8 cellular contexts compared by ENCODE assay signal in genomic region chr12:80186727-80187217, GRCh38.
DNase-seq lines count a peak whose midpoint lies in the region; ATAC-seq and TF ChIP-seq lines count a peak whose summit lies in the region.

No MANE protein-coding gene starts in this region.

- H3K9me3 Mint-ChIP-seq in chondrocyte (ENCODE audit: low read depth), result no peaks in the 10 kb centered on the region

- peaks cover 14% of the 10 kb centered on the region for H3K4me1 Mint-ChIP-seq in chondrocyte (ENCODE audit: low read depth)

- ATAC-seq in GM21786 (IDR thresholded peaks at IDR 0.05; ENCODE audit: unreplicated experiment) (peak; percentile 50), left colon (peak; percentile 78)

- DNase-seq in NOMO-1 (lab: John Stamatoyannopoulos, UW; ENCODE audit: unreplicated experiment in 2 of 2) (peak; percentile 2 to 4), NOMO-1 treated with dmso at 0.1 percent for 144 hours (lab: John Stamatoyannopoulos, UW; ENCODE audit: unreplicated experiment) (no peak), LoVo (ENCODE audit: low spot score) (peak; percentile 71), SJCRH30 (peak; percentile 58 to 82), chondrocyte (ENCODE audit: low spot score) (no peak), left colon (peak; percentile 16 to 29)

- peak overlapping the region; percentile 37 to 67 for H3K9ac ChIP-seq in stomach smooth muscle (ENCODE audit: low read length in 2 of 2)

- intact Hi-C loops in left colon (cut with DNase I, micrococcal nuclease), result loop anchor here in 1 of 2 donors (10.0 kb wide), 1 partner anchor 252 kb away; the partner anchor contains the start of gene PPP1R12A

- H3K27me3 ChIP-seq in SJCRH30, result no peaks in the 10 kb centered on the region
- H3K27me3 ChIP-seq in stomach smooth muscle (ENCODE audit: control insufficient read depth in 1 of 2, insufficient read depth in 2 of 2, low read length in 2 of 2), result no peaks in the 10 kb centered on the region

- no peaks in the 10 kb centered on the region for H3K36me3 Mint-ChIP-seq in chondrocyte (ENCODE audit: low read depth)

- H3K27ac ChIP-seq in SJCRH30 (no peak overlapping the region), stomach smooth muscle (ENCODE audit: low read length) (peak overlapping the region; percentile 88)

- H3K36me3 ChIP-seq in SJCRH30, result no peaks in the 10 kb centered on the region
- no peaks in the 10 kb centered on the region for H3K36me3 ChIP-seq in stomach smooth muscle (ENCODE audit: control insufficient read depth in 2 of 2, insufficient read depth in 2 of 2, low read length in 2 of 2)

- H3K9me3 ChIP-seq in SJCRH30 (replicated peaks) (no peaks in the 10 kb centered on the region), stomach smooth muscle (ENCODE audit: control insufficient read depth in 2 of 2, low read length in 2 of 2) (no peaks in the 10 kb centered on the region)

- H3K27me3 Mint-ChIP-seq in chondrocyte (ENCODE audit: low read depth), result no peaks in the 10 kb centered on the region

- TF ChIP-seq CTCF in chondrocyte (IDR thresholded peaks at IDR 0.05), result peak; percentile 97

- H3K4me1 ChIP-seq in SJCRH30, result peaks cover 24% of the 10 kb centered on the region
- H3K4me1 ChIP-seq in stomach smooth muscle (ENCODE audit: control insufficient read depth, insufficient read depth, low read length), result peaks cover 14% of the 10 kb centered on the region

- H3K4me3 ChIP-seq in SJCRH30, result no peak overlapping the region
- peak overlapping the region; percentile 17 to 37 for H3K4me3 ChIP-seq in stomach smooth muscle (ENCODE audit: low read length in 2 of 2)

- H3K4me3 Mint-ChIP-seq in chondrocyte (ENCODE audit: unreplicated experiment), result no peak overlapping the region

- H3K27ac Mint-ChIP-seq in chondrocyte (ENCODE audit: unreplicated experiment), result no peak overlapping the region

Comparison
In these comparisons a context has a peak if more than half of its experiments do, and no peak if none do; other contexts are left out.
1. DNase-seq: peak in NOMO-1 (2 of 2), LoVo (single experiment), SJCRH30 (2 of 2) and left colon (2 of 2); none in NOMO-1 treated with dmso at 0.1 percent for 144 hours (single experiment) and chondrocyte (single experiment).